Comparison of ENCODE assay signal across 8 cellular contexts in genomic region chr4:184649971-184650855, GRCh38. TPM values are rescaled to one million over a fixed set of nuclear protein-coding genes. Genes with fewer than 3 reads are reported as not detected.
A peak's percentile ranks its signal among the peaks of the same experiment; 100 is the strongest.
DNase-seq lines count a peak whose midpoint lies in the region; ATAC-seq, FAIRE-seq and TF ChIP-seq lines count a peak whose summit lies in the region.

No MANE protein-coding gene starts in this region.

- H3K9me3 Mint-ChIP-seq in CD4-positive, alpha-beta T cell, result no peaks in the 10 kb centered on the region
- H3K9me3 Mint-ChIP-seq in natural killer cell, result no peaks in the 10 kb centered on the region

- TSS peak; percentile 89 for BruUV-seq in endothelial cell of umbilical vein (replicated peaks; lab: Mats Ljungman, UMichigan)

- no peak for TF ChIP-seq CTCF in CD4-positive, alpha-beta T cell (IDR thresholded peaks at IDR 0.05)
- no peak for TF ChIP-seq CTCF in SU-DHL-6 (IDR thresholded peaks at IDR 0.05; ENCODE audit: insufficient read depth, low read length, poor library complexity, severe bottlenecking)
- no peak for TF ChIP-seq CTCF in endothelial cell of umbilical vein (IDR thresholded peaks at IDR 0.05; ENCODE audit: extremely low read depth in 1 of 2, insufficient read depth in 1 of 2, low read depth in 1 of 2, low read length in 2 of 2)
- TF ChIP-seq CTCF in natural killer cell (IDR thresholded peaks at IDR 0.05), result no peak
- no peak for TF ChIP-seq CTCF in D721Med (IDR thresholded peaks at IDR 0.05; ENCODE audit: insufficient read depth, missing control alignments)

- H3K4me1 Mint-ChIP-seq in CD4-positive, alpha-beta T cell (ENCODE audit: low read depth), result peaks cover 41% of the 10 kb centered on the region
- H3K4me1 Mint-ChIP-seq in natural killer cell, result peaks cover 53 to 65% of the 10 kb centered on the region in 2 donors

- no peak for DNase-seq in CD4-positive, alpha-beta T cell
- peak; percentile 71 for DNase-seq in endothelial cell of umbilical vein (ENCODE audit: low read depth, low spot score)
- DNase-seq in natural killer cell, result no peak
- DNase-seq in D721Med (ENCODE audit: insufficient read length, low spot score), result no peak
- DNase-seq in central memory CD4-positive, alpha-beta T cell, result no peak

- H3K27me3 Mint-ChIP-seq in CD4-positive, alpha-beta T cell, result no peaks in the 10 kb centered on the region
- no peaks in the 10 kb centered on the region for H3K27me3 Mint-ChIP-seq in natural killer cell (ENCODE audit: low read depth in 2 of 2)

- H3K36me3 Mint-ChIP-seq in CD4-positive, alpha-beta T cell (ENCODE audit: low read depth), result peaks cover 33% of the 10 kb centered on the region
- H3K36me3 Mint-ChIP-seq in natural killer cell, result no peaks in the 10 kb centered on the region

- peak overlapping the region; percentile 61 for H3K27ac ChIP-seq in CD4-positive, alpha-beta T cell (ENCODE audit: low read depth, low read length)
- H3K27ac ChIP-seq in SU-DHL-6 (ENCODE audit: low read depth, low read length) (peak overlapping the region; percentile 56), endothelial cell of umbilical vein (ENCODE audit: insufficient read depth, low read depth, low read length) (peak overlapping the region; percentile 96)

- no peaks in the 10 kb centered on the region for H3K27me3 ChIP-seq in CD4-positive, alpha-beta T cell (ENCODE audit: control insufficient read depth, insufficient read depth, low read length)
- no peaks in the 10 kb centered on the region for H3K27me3 ChIP-seq in SU-DHL-6 (ENCODE audit: low read length)
- no peaks in the 10 kb centered on the region for H3K27me3 ChIP-seq in endothelial cell of umbilical vein (ENCODE audit: control insufficient read depth in 2 of 2, insufficient read depth in 2 of 2, low read length in 2 of 2)

- H3K27ac Mint-ChIP-seq in CD4-positive, alpha-beta T cell, result peak overlapping the region; percentile 81
- peak overlapping the region; percentile 89 to 90 for H3K27ac Mint-ChIP-seq in natural killer cell

- CTCF ChIA-PET in CD4-positive, alpha-beta T cell (lab: Charles Lee), result interaction anchor here (0.7 to 1.5 kb wide), 3 partner anchors 84 to 386 kb away, joined by 3 to 5 read pairs (median 3); partner anchors contain the start of gene CENPU
- CTCF ChIA-PET in endothelial cell of umbilical vein (lab: Charles Lee), result interaction anchor here (0.6 to 3.9 kb wide), 18 partner anchors 12 to 386 kb away, joined by 3 to 30 read pairs (median 4); partner anchors contain the start of gene CENPU

- no peaks in the 10 kb centered on the region for H3K9me2 ChIP-seq in SU-DHL-6 (replicated peaks; ENCODE audit: insufficient read depth, low read length)

- no peaks in the 10 kb centered on the region for H3K9me3 ChIP-seq in CD4-positive, alpha-beta T cell (ENCODE audit: control insufficient read depth, low read length)
- H3K9me3 ChIP-seq in SU-DHL-6 (ENCODE audit: insufficient read depth, low read length) (no peaks in the 10 kb centered on the region), endothelial cell of umbilical vein (replicated peaks; ENCODE audit: control insufficient read depth, insufficient read depth, low read length) (no peaks in the 10 kb centered on the region)

- H3K9ac ChIP-seq in SU-DHL-6 (ENCODE audit: low read length) (peak overlapping the region; percentile 94), endothelial cell of umbilical vein (replicated peaks; ENCODE audit: extremely low read depth, insufficient read depth, low read length) (peak overlapping the region; percentile 99)

- peak overlapping the region; percentile 85 for H3K4me2 ChIP-seq in SU-DHL-6 (ENCODE audit: low read depth, low read length, poor library complexity, severe bottlenecking)
- peak overlapping the region; percentile 82 for H3K4me2 ChIP-seq in endothelial cell of umbilical vein (ENCODE audit: insufficient read depth, low read length)

- H3K4me3 ChIP-seq in SU-DHL-6 (ENCODE audit: insufficient read depth, low read length, poor library complexity, severe bottlenecking), result peak overlapping the region; percentile 95
- peak overlapping the region; percentile 21 to 87 (median 68) for H3K4me3 ChIP-seq in endothelial cell of umbilical vein (replicated peaks in 1 of 3; ENCODE audit: insufficient read depth in 1 of 3, low read depth in 1 of 3, low read length in 3 of 3)

- H4K20me1 ChIP-seq in SU-DHL-6 (ENCODE audit: low read depth, low read length), result no peaks in the 10 kb centered on the region
- no peaks in the 10 kb centered on the region for H4K20me1 ChIP-seq in endothelial cell of umbilical vein (replicated peaks; ENCODE audit: control insufficient read depth, extremely low read depth, insufficient read depth, low read length)

- POLR2A ChIA-PET in CD4-positive, alpha-beta T cell (lab: Charles Lee), result interaction anchor here (0.7 to 4.0 kb wide), 18 partner anchors 11 to 1206 kb away, joined by 3 to 38 read pairs (median 4); partner anchors contain the start of genes CDKN2AIP, CENPU and IRF2
- POLR2A ChIA-PET in endothelial cell of umbilical vein (lab: Charles Lee), result interaction anchor here (0.6 to 2.9 kb wide), 15 partner anchors 9 to 1891 kb away, joined by 3 to 17 read pairs (median 4); partner anchors contain the start of genes CENPU and IRF2

- intact Hi-C loops in CD4-positive, alpha-beta T cell (cut with DNase I, micrococcal nuclease), result loop anchor here (1.0 to 10.0 kb wide), 16 partner anchors 84 to 1203 kb away; partner anchors contain the start of genes CENPU (in 2 of the 2), IRF2 (in 2 of the 2), ACSL1 (in 1 of the 2) and CCDC110 (in 1 of the 2)
- intact Hi-C loops in endothelial cell of umbilical vein (cut with micrococcal nuclease) (loop anchor here (1.0 to 10.0 kb wide), 13 partner anchors 38 to 1125 kb away; partner anchors contain the start of genes IRF2 and SLC25A4), natural killer cell (cut with micrococcal nuclease) (loop anchor here (1.0 to 5.0 kb wide), 7 partner anchors 84 to 552 kb away; partner anchors contain the start of genes CENPU, CFAP97 and IRF2)

- peak; percentile 3 for ATAC-seq in CD4-positive, alpha-beta T cell (ENCODE audit: poor library complexity)
- ATAC-seq in GM18873 (IDR thresholded peaks at IDR 0.05; ENCODE audit: low FRiP score, unreplicated experiment) (peak; percentile 14), HG03280 (IDR thresholded peaks at IDR 0.05; ENCODE audit: unreplicated experiment) (peak; percentile 7), natural killer cell (peak; percentile 2 to 13 (median 10))

- H2AFZ ChIP-seq in SU-DHL-6 (ENCODE audit: low read depth, low read length, severe bottlenecking), result peak overlapping the region; percentile 99
- H2AFZ ChIP-seq in endothelial cell of umbilical vein (ENCODE audit: low read depth, low read length), result peak overlapping the region; percentile 87

- dilution Hi-C loops in endothelial cell of umbilical vein (cut with MboI; ENCODE audit: extremely low pct_ligation_motif_present, low sequenced_read_pairs), result no loop called here

- peaks cover 39% of the 10 kb centered on the region for H3K79me2 ChIP-seq in SU-DHL-6 (ENCODE audit: insufficient read depth, low read length)
- H3K79me2 ChIP-seq in endothelial cell of umbilical vein (ENCODE audit: control insufficient read depth, insufficient read depth, low read length), result peaks cover 48% of the 10 kb centered on the region

- H3K4me1 ChIP-seq in endothelial cell of umbilical vein (ENCODE audit: control insufficient read depth, extremely low read depth, insufficient read depth, low read length), result peaks cover 35% of the 10 kb centered on the region

- no peak for TF ChIP-seq POLR2A in endothelial cell of umbilical vein (IDR thresholded peaks at IDR 0.05; ENCODE audit: low read depth, low read length)

- H3F3A ChIP-seq in SU-DHL-6 (ENCODE audit: insufficient read depth), result peaks cover 9% of the 10 kb centered on the region

- H3K36me3 ChIP-seq in SU-DHL-6 (ENCODE audit: low read length) (0 out of 2 replicates have a peak, but pooled peaks cover 11% of the 10 kb centered on the region), endothelial cell of umbilical vein (ENCODE audit: control insufficient read depth in 2 of 2, extremely low read depth in 1 of 2, insufficient read depth in 2 of 2, low read length in 2 of 2) (no peaks in the 10 kb centered on the region)

- H3K9me1 ChIP-seq in endothelial cell of umbilical vein (replicated peaks; ENCODE audit: control insufficient read depth, extremely low read depth, insufficient read depth, low read length), result no peaks in the 10 kb centered on the region

- peak overlapping the region; percentile 92 for H3K4me3 Mint-ChIP-seq in CD4-positive, alpha-beta T cell
- peak overlapping the region; percentile 92 for H3K4me3 Mint-ChIP-seq in natural killer cell

- FAIRE-seq in endothelial cell of umbilical vein (lab: Jason Lieb, UNC), result no peak
- no peak for FAIRE-seq in D721Med (lab: Jason Lieb, UNC)

TF ChIP-seq in endothelial cell of umbilical vein, 7 proteins besides CTCF, POLR2A, EP300 and RAD21 (continues in another document):
- TF ChIP-seq JUN (IDR thresholded peaks at IDR 0.05; ENCODE audit: borderline replicate concordance, insufficient read depth, insufficient read length, low read depth) (no peak), MYC (IDR thresholded peaks at IDR 0.05; ENCODE audit: low read depth, low read length) (no peak), GATA2 (IDR thresholded peaks at IDR 0.05; ENCODE audit: insufficient read depth, insufficient read length, low read depth, low read length) (no peak)

RNA-seq across cellular contexts. Expression of gene PRIMPOL, which starts 0.7 kb away (rescaled TPM):
- 1 to 10 TPM; 4.2 TPM for total RNA-seq in CD4-positive, alpha-beta T cell
- total RNA-seq in endothelial cell of umbilical vein (11.1 and 13.6 TPM in 2 replicates), natural killer cell (10 to 100 TPM; 13.2 to 17.9 (median 16.9) TPM)
- 3.6 and 5.9 TPM in 2 replicates for polyA plus RNA-seq in endothelial cell of umbilical vein
- polyA plus RNA-seq in endothelial cell of umbilical vein (2011; cell fraction: cytosol; rRNA removed), result 6.5 and 6.6 TPM in 2 replicates
- polyA plus RNA-seq in endothelial cell of umbilical vein (2011; cell fraction: nucleus; rRNA removed), result 11.2 and 12.4 TPM in 2 replicates
- 10.3 and 10.4 TPM in 2 replicates for polyA plus RNA-seq in endothelial cell of umbilical vein (2012)
- polyA minus RNA-seq in endothelial cell of umbilical vein, result 2.0 and 2.9 TPM in 2 replicates
- polyA minus RNA-seq in endothelial cell of umbilical vein (2011; cell fraction: cytosol; rRNA and poly(A)+ RNA removed), result 5.5 TPM
- polyA minus RNA-seq in endothelial cell of umbilical vein (2011; cell fraction: nucleus; rRNA and poly(A)+ RNA removed), result 2.6 and 4.8 TPM in 2 replicates

RNA-seq across cellular contexts. Expression of gene CASP3, which starts 1.0 kb away (rescaled TPM):
- total RNA-seq in CD4-positive, alpha-beta T cell, result 10 to 100 TPM; 11.9 to 12.2 TPM
- total RNA-seq in endothelial cell of umbilical vein, result 54.5 and 66.1 TPM in 2 replicates
- polyA plus RNA-seq in endothelial cell of umbilical vein, result 17.9 and 26.0 TPM in 2 replicates
- 30.9 and 31.4 TPM in 2 replicates for polyA plus RNA-seq in endothelial cell of umbilical vein (2011; cell fraction: cytosol; rRNA removed)
- 27.7 and 41.8 TPM in 2 replicates for polyA plus RNA-seq in endothelial cell of umbilical vein (2011; cell fraction: nucleus; rRNA removed)
- polyA plus RNA-seq in endothelial cell of umbilical vein (2012), result 45.2 and 68.0 TPM in 2 replicates
- 18.8 and 21.0 TPM in 2 replicates for polyA minus RNA-seq in endothelial cell of umbilical vein
- 8.2 TPM for polyA minus RNA-seq in endothelial cell of umbilical vein (2011; cell fraction: cytosol; rRNA and poly(A)+ RNA removed)
- 11.9 and 17.1 TPM in 2 replicates for polyA minus RNA-seq in endothelial cell of umbilical vein (2011; cell fraction: nucleus; rRNA and poly(A)+ RNA removed)
- total RNA-seq in natural killer cell, result 10 to 100 TPM; 20.9 to 35.1 (median 30.2) TPM
